29 cellular contexts compared by ENCODE assay signal in genomic region chr12:32303171-32303570, GRCh38.
"Had no signal": no experiment of that assay in that cellular context is flagged by ENCODE, and none has a peak within 500 bp of the region (broad histone marks: within the 10 kb centered on the region; RNA-seq: fewer than 3 reads in every experiment).

No MANE protein-coding gene starts in this region.

- H3K4me3 ChIP-seq: left lung, lower lobe of right lung, neural progenitor cell, psoas muscle, sigmoid colon, thoracic aorta, vagina had no signal

- H3K4me3 Mint-ChIP-seq: activated naive CD4-positive, alpha-beta T cell treated with anti-CD3 and anti-CD28 coated beads, Interleukin-2, amount 10 ng/mL, durations not matched to agents 7 days and 5 days; activated naive CD8-positive, alpha-beta T cell treated with anti-CD3 and anti-CD28 coated beads, Interleukin-2, amount 10 ng/mL, durations not matched to agents 7 days and 5 days; effector memory CD8-positive, alpha-beta T cell; natural killer cell; neural progenitor cell; stimulated activated effector memory CD8-positive, alpha-beta T cell treated with anti-CD3 and anti-CD28 coated beads, Interleukin-12 subunit alpha, Interleukin-12 subunit beta, amount 100 ng/mL, for 72 hours; stimulated activated naive CD8-positive, alpha-beta T cell treated with anti-CD3 and anti-CD28 coated beads, Interleukin-15, Interleukin-2, amounts not matched to agents 100 ng/mL and 50 ng/mL, for 24 hours; T-helper 2 cell treated with Interferon-gamma antibody and Interleukin-4, amounts not matched to agents 5 μg/mL and 100 μg/mL, for 36 hours; type B pancreatic cell had no signal

- H3K36me3 ChIP-seq: neural progenitor cell, thoracic aorta, vagina had no signal

- H3K4me2 ChIP-seq: neural progenitor cell had no signal

- DNase-seq: activated CD4-positive, alpha-beta T cell treated with anti-CD3 and anti-CD28 coated beads for 4 hours; activated CD4-positive, alpha-beta T cell treated with anti-CD3 and anti-CD28 coated beads, Interleukin-2, amount 50 U/mL, for 4 hours; activated CD8-positive, alpha-beta memory T cell treated with anti-CD3 and anti-CD28 coated beads for 24 hours; activated gamma-delta T cell; activated naive CD4-positive, alpha-beta T cell treated with anti-CD3 and anti-CD28 coated beads, Interleukin-2, amount 10 ng/mL, durations not matched to agents 7 days and 5 days; activated naive CD8-positive, alpha-beta T cell treated with anti-CD3 and anti-CD28 coated beads, Interleukin-2, amount 10 ng/mL, durations not matched to agents 7 days and 5 days; activated T-cell treated with anti-CD3 and anti-CD28 coated beads, Interleukin-2, amount 50 U/mL, for 1 hour; amniotic stem cell; brain microvascular endothelial cell; cortex of kidney; effector memory CD8-positive, alpha-beta T cell; foreskin keratinocyte; kidney glomerular epithelial cell; left lung; lower lobe of right lung; natural killer cell; occipital lobe; psoas muscle; sigmoid colon; small intestine; stimulated activated CD4-positive, alpha-beta T cell treated with anti-CD3 and anti-CD28 coated beads, Interleukin-4, amount 100 ng/mL, for 24 hours had no signal

- H3K27me3 ChIP-seq: brain microvascular endothelial cell, foreskin keratinocyte, left lung, neural progenitor cell, sigmoid colon, vagina had no signal

- H3K27ac Mint-ChIP-seq: activated naive CD4-positive, alpha-beta T cell treated with anti-CD3 and anti-CD28 coated beads, Interleukin-2, amount 10 ng/mL, durations not matched to agents 7 days and 5 days; activated naive CD8-positive, alpha-beta T cell treated with anti-CD3 and anti-CD28 coated beads, Interleukin-2, amount 10 ng/mL, durations not matched to agents 7 days and 5 days; effector memory CD8-positive, alpha-beta T cell; natural killer cell; neural progenitor cell; stimulated activated effector memory CD8-positive, alpha-beta T cell treated with anti-CD3 and anti-CD28 coated beads, Interleukin-12 subunit alpha, Interleukin-12 subunit beta, amount 100 ng/mL, for 72 hours; stimulated activated naive CD8-positive, alpha-beta T cell treated with anti-CD3 and anti-CD28 coated beads, Interleukin-15, Interleukin-2, amounts not matched to agents 100 ng/mL and 50 ng/mL, for 24 hours; T-helper 2 cell treated with Interferon-gamma antibody and Interleukin-4, amounts not matched to agents 5 μg/mL and 100 μg/mL, for 36 hours; type B pancreatic cell had no signal

- H2AFZ ChIP-seq: neural progenitor cell, parathyroid adenoma had no signal

- H3K36me3 Mint-ChIP-seq: activated naive CD4-positive, alpha-beta T cell treated with anti-CD3 and anti-CD28 coated beads, Interleukin-2, amount 10 ng/mL, durations not matched to agents 7 days and 5 days; activated naive CD8-positive, alpha-beta T cell treated with anti-CD3 and anti-CD28 coated beads, Interleukin-2, amount 10 ng/mL, durations not matched to agents 7 days and 5 days; natural killer cell had no signal

- H3K9ac ChIP-seq: neural progenitor cell, parathyroid adenoma had no signal

- H3K9me3 Mint-ChIP-seq: activated naive CD4-positive, alpha-beta T cell treated with anti-CD3 and anti-CD28 coated beads, Interleukin-2, amount 10 ng/mL, durations not matched to agents 7 days and 5 days; activated naive CD8-positive, alpha-beta T cell treated with anti-CD3 and anti-CD28 coated beads, Interleukin-2, amount 10 ng/mL, durations not matched to agents 7 days and 5 days; effector memory CD8-positive, alpha-beta T cell; natural killer cell; neural progenitor cell; stimulated activated effector memory CD8-positive, alpha-beta T cell treated with anti-CD3 and anti-CD28 coated beads, Interleukin-12 subunit alpha, Interleukin-12 subunit beta, amount 100 ng/mL, for 72 hours; stimulated activated naive CD8-positive, alpha-beta T cell treated with anti-CD3 and anti-CD28 coated beads, Interleukin-15, Interleukin-2, amounts not matched to agents 100 ng/mL and 50 ng/mL, for 24 hours; T-helper 2 cell treated with Interferon-gamma antibody and Interleukin-4, amounts not matched to agents 5 μg/mL and 100 μg/mL, for 36 hours; type B pancreatic cell had no signal

- H3K9me3 ChIP-seq: left lung, lower lobe of right lung, psoas muscle, sigmoid colon, thoracic aorta, vagina had no signal

- ATAC-seq: effector memory CD8-positive, alpha-beta T cell; foreskin keratinocyte; left lung; lower lobe of right lung; natural killer cell; psoas muscle; stimulated activated effector memory CD8-positive, alpha-beta T cell treated with anti-CD3 and anti-CD28 coated beads, Interleukin-12 subunit alpha, Interleukin-12 subunit beta, amount 100 ng/mL, for 72 hours had no signal

- H3K4me1 ChIP-seq: foreskin keratinocyte, left lung, lower lobe of right lung, parathyroid adenoma, psoas muscle, sigmoid colon, vagina had no signal

- H3K27ac ChIP-seq: brain microvascular endothelial cell, foreskin keratinocyte, left lung, lower lobe of right lung, neural progenitor cell, parathyroid adenoma, psoas muscle, sigmoid colon, thoracic aorta, vagina had no signal

- H3K79me2 ChIP-seq: parathyroid adenoma had no signal

- H3K27me3 Mint-ChIP-seq: activated naive CD4-positive, alpha-beta T cell treated with anti-CD3 and anti-CD28 coated beads, Interleukin-2, amount 10 ng/mL, durations not matched to agents 7 days and 5 days; activated naive CD8-positive, alpha-beta T cell treated with anti-CD3 and anti-CD28 coated beads, Interleukin-2, amount 10 ng/mL, durations not matched to agents 7 days and 5 days; effector memory CD8-positive, alpha-beta T cell; stimulated activated naive CD8-positive, alpha-beta T cell treated with anti-CD3 and anti-CD28 coated beads, Interleukin-15, Interleukin-2, amounts not matched to agents 100 ng/mL and 50 ng/mL, for 24 hours; type B pancreatic cell had no signal

- H3K4me1 Mint-ChIP-seq: activated naive CD4-positive, alpha-beta T cell treated with anti-CD3 and anti-CD28 coated beads, Interleukin-2, amount 10 ng/mL, durations not matched to agents 7 days and 5 days; activated naive CD8-positive, alpha-beta T cell treated with anti-CD3 and anti-CD28 coated beads, Interleukin-2, amount 10 ng/mL, durations not matched to agents 7 days and 5 days; natural killer cell; stimulated activated effector memory CD8-positive, alpha-beta T cell treated with anti-CD3 and anti-CD28 coated beads, Interleukin-12 subunit alpha, Interleukin-12 subunit beta, amount 100 ng/mL, for 72 hours had no signal
